ENCODE assay signal across 23 cellular contexts in the genomic region with DNA sequence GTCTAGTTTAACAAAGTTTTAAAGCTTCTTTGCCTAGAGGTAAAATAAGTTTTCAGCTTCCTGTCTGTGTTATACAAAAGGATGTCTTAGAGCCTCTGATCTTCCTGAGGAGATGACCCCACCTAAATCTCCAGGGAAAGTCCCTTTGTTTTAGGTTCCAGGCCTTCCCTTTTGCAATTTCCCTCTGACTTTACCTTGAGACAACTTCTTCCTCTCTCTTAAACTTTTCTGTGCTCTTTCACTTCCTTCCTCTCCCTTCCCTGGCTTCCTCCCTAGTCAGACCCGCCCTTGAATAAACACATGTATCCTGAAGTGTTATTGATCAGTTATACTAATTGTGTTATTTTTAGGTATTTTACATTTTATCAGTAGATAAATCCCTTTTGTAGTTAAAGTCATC.
"Had no signal": no experiment of that assay in that cellular context is flagged by ENCODE, and none has a peak within 500 bp of the region (broad histone marks: within the 10 kb centered on the region; RNA-seq: fewer than 3 reads in every experiment).

No MANE protein-coding gene starts in this region.

- H3K4me1 Mint-ChIP-seq: natural killer cell had no signal

- H3K27me3 ChIP-seq: adrenal gland, ascending aorta, brain microvascular endothelial cell, foreskin keratinocyte, transverse colon, uterus had no signal

- DNase-seq: activated CD4-positive, alpha-beta memory T cell treated with anti-CD3 and anti-CD28 coated beads, Interleukin-2, amount 10 ng/mL, durations not matched to agents 7 days and 5 days; activated CD4-positive, alpha-beta T cell treated with anti-CD3 and anti-CD28 coated beads for 4 hours; activated CD4-positive, CD25-positive, alpha-beta regulatory T cell; activated effector memory CD4-positive, alpha-beta T cell treated with anti-CD3 and anti-CD28 coated beads, Interleukin-2, amount 50 U/mL, for 16 hours; activated naive CD4-positive, alpha-beta T cell treated with anti-CD3 and anti-CD28 coated beads, Interleukin-2, amount 50 U/mL, for 16 hours; adrenal gland; brain microvascular endothelial cell; central memory CD4-positive, alpha-beta T cell; dermis blood vessel endothelial cell; effector CD8-positive, alpha-beta T cell; foreskin keratinocyte; natural killer cell; small intestine; stimulated activated CD4-positive, alpha-beta T cell treated with anti-CD3 and anti-CD28 coated beads, Interleukin-15, amount 100 ng/mL, for 24 hours; stimulated activated naive B cell treated with anti-CD40 and anti-IgM and Interleukin-4, amounts not matched to agents 10 μg/mL and 1 μg/mL and 100 μg/mL, for 72 hours; T1000; transverse colon; uterus had no signal

- ATAC-seq: foreskin keratinocyte; natural killer cell; sciatic nerve; stimulated activated naive B cell treated with anti-CD40 and anti-IgM and Interleukin-4, amounts not matched to agents 10 μg/mL and 1 μg/mL and 100 μg/mL, for 72 hours had no signal

- H3K9me3 Mint-ChIP-seq: natural killer cell; stimulated activated naive B cell treated with anti-CD40 and anti-IgM and Interleukin-4, amounts not matched to agents 10 μg/mL and 1 μg/mL and 100 μg/mL, for 72 hours had no signal

- H3K36me3 ChIP-seq: adrenal gland, ascending aorta, brain microvascular endothelial cell, transverse colon, uterus had no signal

- H3K27me3 Mint-ChIP-seq: activated CD4-positive, alpha-beta memory T cell treated with anti-CD3 and anti-CD28 coated beads, Interleukin-2, amount 10 ng/mL, durations not matched to agents 7 days and 5 days; stimulated activated naive B cell treated with anti-CD40 and anti-IgM and Interleukin-4, amounts not matched to agents 10 μg/mL and 1 μg/mL and 100 μg/mL, for 72 hours had no signal

- H3K27ac ChIP-seq: adrenal gland, ascending aorta, brain microvascular endothelial cell, foreskin keratinocyte, transverse colon, uterus had no signal

- H3K4me3 ChIP-seq: adrenal gland, ascending aorta, lung, transverse colon, uterus had no signal

- H3K9me3 ChIP-seq: adrenal gland, ascending aorta, transverse colon, uterus had no signal

- H3K4me1 ChIP-seq: adrenal gland, ascending aorta, foreskin keratinocyte, transverse colon, uterus had no signal

- FAIRE-seq: keratinocyte, small intestine had no signal

- H3K36me3 Mint-ChIP-seq: mesothelial cell of epicardium, natural killer cell had no signal

- H3K4me3 Mint-ChIP-seq: activated CD4-positive, alpha-beta memory T cell treated with anti-CD3 and anti-CD28 coated beads, Interleukin-2, amount 10 ng/mL, durations not matched to agents 7 days and 5 days; mesothelial cell of epicardium; natural killer cell; stimulated activated naive B cell treated with anti-CD40 and anti-IgM and Interleukin-4, amounts not matched to agents 10 μg/mL and 1 μg/mL and 100 μg/mL, for 72 hours had no signal

- H3K27ac Mint-ChIP-seq: activated CD4-positive, alpha-beta memory T cell treated with anti-CD3 and anti-CD28 coated beads, Interleukin-2, amount 10 ng/mL, durations not matched to agents 7 days and 5 days; mesothelial cell of epicardium; natural killer cell; stimulated activated naive B cell treated with anti-CD40 and anti-IgM and Interleukin-4, amounts not matched to agents 10 μg/mL and 1 μg/mL and 100 μg/mL, for 72 hours had no signal
